Comparison of ENCODE assay signal across 8 cellular contexts in genomic region chr7:135169141-135169935, GRCh38.
A peak's percentile ranks its signal among the peaks of the same experiment; 100 is the strongest.
DNase-seq lines count a peak whose midpoint lies in the region; ATAC-seq, FAIRE-seq and TF ChIP-seq lines count a peak whose summit lies in the region.

No MANE protein-coding gene starts in this region.

- FAIRE-seq in GM18507 (lab: Jason Lieb, UNC) = peak; percentile 86

- peak; percentile 39 for ATAC-seq in HG02973 (IDR thresholded peaks at IDR 0.05; ENCODE audit: unreplicated experiment)

- CTCF ChIA-PET in AG04449 (lab: Yijun Ruan, JAX) = interaction anchor here (0.6 to 3.3 kb wide), 8 partner anchors 10 to 737 kb away, joined by 3 to 29 read pairs (median 4); no protein-coding TSS in a partner anchor

- TF ChIP-seq CTCF in AG04449 (IDR thresholded peaks at IDR 0.05; ENCODE audit: insufficient read depth, low read length, missing control alignments) = peak; percentile 40

- H3K4me3 ChIP-seq in AG04449 (ENCODE audit: low read depth, low read length) (peak overlapping the region; percentile 73), iPS-11a (ENCODE audit: low read depth, low read length) (peak overlapping the region; percentile 83)

- POLR2A ChIA-PET in AG04449 (lab: Yijun Ruan, JAX) = interaction anchor here (0.6 kb wide), 1 partner anchor 183 kb away, joined by 3 read pairs; the partner anchor contains the start of gene AGBL3

- no peak for DNase-seq in AG04449 (ENCODE audit: low read depth, low spot score)
- no peak for DNase-seq in GM18507 (ENCODE audit: extremely low spot score, insufficient read length, low read depth)
- peak; percentile 38 for DNase-seq in OCI-M1 (lab: John Stamatoyannopoulos, UW)
- peak; percentile 55 for DNase-seq in activated naive CD4-positive, alpha-beta T cell treated with anti-CD3 and anti-CD28 coated beads, Interleukin-2, amount 50 U/mL, for 16 hours
- DNase-seq in stimulated activated CD4-positive, alpha-beta T cell treated with anti-CD3 and anti-CD28 coated beads, Interleukin-15, amount 100 ng/mL, for 24 hours = peak; percentile 80
- no peak for DNase-seq in medulla oblongata (ENCODE audit: extremely low spot score)

Comparison
In these comparisons a context has a peak if more than half of its experiments do, and no peak if none do; other contexts are left out.
1. DNase-seq: peak in OCI-M1 (single experiment), activated naive CD4-positive, alpha-beta T cell treated with anti-CD3 and anti-CD28 coated beads, Interleukin-2, amount 50 U/mL, for 16 hours (single experiment) and stimulated activated CD4-positive, alpha-beta T cell treated with anti-CD3 and anti-CD28 coated beads, Interleukin-15, amount 100 ng/mL, for 24 hours (single experiment); none in AG04449 (single experiment), GM18507 (single experiment) and medulla oblongata (single experiment).